Comparison of ENCODE assay signal across 8 cellular contexts in genomic region chr12:88142610-88142991, GRCh38. TPM values are rescaled to one million over a fixed set of nuclear protein-coding genes. Genes with fewer than 3 reads are reported as not detected.
A peak's percentile ranks its signal among the peaks of the same experiment; 100 is the strongest.
DNase-seq lines count a peak whose midpoint lies in the region; ATAC-seq and TF ChIP-seq lines count a peak whose summit lies in the region.

No MANE protein-coding gene starts in this region.

- ATAC-seq in GM21529 (IDR thresholded peaks at IDR 0.05; ENCODE audit: unreplicated experiment) (peak; percentile 4), HG03039 (IDR thresholded peaks at IDR 0.05; ENCODE audit: unreplicated experiment) (no peak)
- ATAC-seq in activated T-cell treated with anti-CD3 and anti-CD28 coated beads, Interleukin-2, amount 50 U/mL, for 72 hours (replicated peaks in 1 of 2), result peak in 1 of 2 donors; percentile 0

- DNase-seq in NCI-H146 treated with DMSO at 0.1 percent for 48 hours (lab: John Stamatoyannopoulos, UW; ENCODE audit: unreplicated experiment) (peak; percentile 9), glutamatergic neuron (peak; percentile 28), posterior vena cava (ENCODE audit: low spot score) (peak; percentile 83), erythroblast (lab: John Stamatoyannopoulos, UW) (no peak)
- DNase-seq in activated T-cell treated with anti-CD3 and anti-CD28 coated beads, Interleukin-2, amount 50 U/mL, for 72 hours, result peak; percentile 39 to 40

- H3K27ac Mint-ChIP-seq in activated T-cell treated with anti-CD3 and anti-CD28 coated beads, Interleukin-2, amount 50 U/mL, for 72 hours, result peak overlapping the region; percentile 91
- no peak overlapping the region for H3K27ac Mint-ChIP-seq in glutamatergic neuron (ENCODE audit: unreplicated experiment)

- TF ChIP-seq CTCF in C4-2B (conservative IDR thresholded peaks at IDR 0.05) (no peak), glutamatergic neuron (IDR thresholded peaks at IDR 0.05; ENCODE audit: partially characterized antibody, unreplicated experiment) (no peak)

- TF ChIP-seq POLR2A in erythroblast (IDR thresholded peaks at IDR 0.05; ENCODE audit: low read length), result no peak

- peaks cover 33% of the 10 kb centered on the region for H3K4me1 Mint-ChIP-seq in activated T-cell treated with anti-CD3 and anti-CD28 coated beads, Interleukin-2, amount 50 U/mL, for 72 hours (ENCODE audit: low read depth)
- H3K4me1 Mint-ChIP-seq in glutamatergic neuron (ENCODE audit: low read depth, unreplicated experiment), result peaks cover 7% of the 10 kb centered on the region

- peak overlapping the region; percentile 76 for H3K27ac ChIP-seq in C4-2B

- no peaks in the 10 kb centered on the region for H3K9me3 Mint-ChIP-seq in activated T-cell treated with anti-CD3 and anti-CD28 coated beads, Interleukin-2, amount 50 U/mL, for 72 hours
- peaks cover 3% of the 10 kb centered on the region for H3K9me3 Mint-ChIP-seq in glutamatergic neuron (ENCODE audit: unreplicated experiment)

- peaks cover 8 to 12% of the 10 kb centered on the region in 2 donors for H3K36me3 Mint-ChIP-seq in activated T-cell treated with anti-CD3 and anti-CD28 coated beads, Interleukin-2, amount 50 U/mL, for 72 hours (ENCODE audit: insufficient read depth in 2 of 2)
- H3K36me3 Mint-ChIP-seq in glutamatergic neuron (ENCODE audit: unreplicated experiment), result no peaks in the 10 kb centered on the region

- peak overlapping the region; percentile 95 to 97 for H3K4me3 Mint-ChIP-seq in activated T-cell treated with anti-CD3 and anti-CD28 coated beads, Interleukin-2, amount 50 U/mL, for 72 hours
- peak overlapping the region; percentile 99 for H3K4me3 Mint-ChIP-seq in glutamatergic neuron (ENCODE audit: unreplicated experiment)

- intact Hi-C loops in posterior vena cava (cut with DNase I), result no loop called here

- H3K27me3 Mint-ChIP-seq in activated T-cell treated with anti-CD3 and anti-CD28 coated beads, Interleukin-2, amount 50 U/mL, for 72 hours (ENCODE audit: low read depth), result no peaks in the 10 kb centered on the region
- H3K27me3 Mint-ChIP-seq in glutamatergic neuron (ENCODE audit: unreplicated experiment), result peaks cover 2% of the 10 kb centered on the region

RNA-seq across cellular contexts. Expression of gene TMTC3, which starts 0.5 kb away (rescaled TPM):
- total RNA-seq in activated T-cell treated with anti-CD3 and anti-CD28 coated beads, Interleukin-2, amount 50 U/mL, for 72 hours, result 1 to 10 TPM; 7.3 to 9.8 TPM
- total RNA-seq in glutamatergic neuron (ENCODE audit: unreplicated experiment), result 12.5 TPM
- total RNA-seq in posterior vena cava, result 10 to 100 TPM; 26.3 to 29.2 TPM

RNA-seq across cellular contexts. Expression of gene CEP290, which starts 0.7 kb away (rescaled TPM):
- 10 to 100 TPM; 14.1 to 14.3 TPM for total RNA-seq in activated T-cell treated with anti-CD3 and anti-CD28 coated beads, Interleukin-2, amount 50 U/mL, for 72 hours
- total RNA-seq in glutamatergic neuron (ENCODE audit: unreplicated experiment), result 24.1 TPM
- total RNA-seq in posterior vena cava, result 10 to 100 TPM; 12.7 to 16.4 TPM

Comparison
In these comparisons a context has a peak if more than half of its experiments do, and no peak if none do; other contexts are left out.
1. DNase-seq: peak in NCI-H146 treated with DMSO at 0.1 percent for 48 hours (single experiment), activated T-cell treated with anti-CD3 and anti-CD28 coated beads, Interleukin-2, amount 50 U/mL, for 72 hours (2 of 2), glutamatergic neuron (single experiment) and posterior vena cava (single experiment); none in erythroblast (0 of 2).